ENCODE assay signal across 26 cellular contexts in the genomic region with DNA sequence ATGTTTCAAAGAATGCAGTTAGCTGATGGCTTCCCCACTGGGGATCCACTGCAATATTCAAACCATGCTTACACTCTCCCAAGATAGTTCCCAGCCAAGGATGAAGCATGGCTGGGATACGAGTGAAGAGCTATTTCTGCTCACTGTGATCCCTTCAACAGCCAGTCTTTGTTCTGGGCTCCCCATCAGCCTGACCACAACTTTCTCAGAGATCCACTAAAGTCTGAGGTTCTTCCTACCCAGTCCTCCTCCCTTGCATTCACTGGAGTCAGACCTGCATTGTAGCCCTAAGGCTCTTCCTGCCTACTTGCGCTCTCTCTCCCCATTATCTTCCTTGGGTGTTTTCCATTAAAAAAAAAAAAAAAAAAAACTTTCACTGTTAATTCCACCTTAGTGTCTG.
DNase-seq lines count a peak whose midpoint lies in the region; ATAC-seq, FAIRE-seq and TF ChIP-seq lines count a peak whose summit lies in the region.
"Had no signal": no experiment of that assay in that cellular context is flagged by ENCODE, and none has a peak within 500 bp of the region (broad histone marks: within the 10 kb centered on the region; RNA-seq: fewer than 3 reads in every experiment).

No MANE protein-coding gene starts in this region.

- no peak overlapping the region for H3K4ac ChIP-seq in mesendoderm (ENCODE audit: low read depth, low read length)

- H3K4me3 Mint-ChIP-seq in MCF 10A (ENCODE audit: unreplicated experiment) = no peak overlapping the region
- H3K4me3 Mint-ChIP-seq in astrocyte (ENCODE audit: unreplicated experiment) = no peak overlapping the region
- H3K4me3 Mint-ChIP-seq: CD14-positive monocyte; CD8-positive, alpha-beta memory T cell; H9; IgD-negative memory B cell had no signal

- H3K56ac ChIP-seq in mesendoderm (ENCODE audit: low read length) = no peak overlapping the region

- no peak overlapping the region for H3K18ac ChIP-seq in mesendoderm (ENCODE audit: low read length)

- no peak overlapping the region for H2AFZ ChIP-seq in mammary epithelial cell (ENCODE audit: low read depth, low read length)
- no peak overlapping the region for H2AFZ ChIP-seq in astrocyte (ENCODE audit: low read depth, low read length)

- H3K4me3 ChIP-seq in mammary epithelial cell (replicated peaks in 1 of 3; ENCODE audit: insufficient read depth in 1 of 3, low read depth in 2 of 3, low read length in 3 of 3) (no peak overlapping the region), astrocyte (ENCODE audit: insufficient read depth, low read depth, low read length) (no peak overlapping the region), mesendoderm (ENCODE audit: low read length) (no peak overlapping the region), WERI-Rb-1 (ENCODE audit: low read depth, low read length) (no peak overlapping the region)

- H3K4me1 Mint-ChIP-seq in MCF 10A (ENCODE audit: insufficient read depth, unreplicated experiment) (peaks cover 25% of the 10 kb centered on the region), astrocyte (ENCODE audit: low read depth, unreplicated experiment) (peaks cover 31% of the 10 kb centered on the region)
- H3K4me1 Mint-ChIP-seq: CD14-positive monocyte; CD8-positive, alpha-beta memory T cell; IgD-negative memory B cell had no signal

- H3K27me3 Mint-ChIP-seq in MCF 10A (ENCODE audit: insufficient read depth, unreplicated experiment) (no peaks in the 10 kb centered on the region), astrocyte (ENCODE audit: low read depth, unreplicated experiment) (no peaks in the 10 kb centered on the region)

- CTCF ChIA-PET in mammary epithelial cell (lab: Charles Lee; ENCODE audit: low non-redundant PET) = no interaction called here
- CTCF ChIA-PET in MCF 10A (lab: Yijun Ruan, JAX) = interaction anchor here (0.6 kb wide), 2 partner anchors 8 to 1821 kb away, joined by 4 read pairs; no protein-coding TSS in a partner anchor

- no peak for FAIRE-seq in astrocyte (lab: Jason Lieb, UNC)

- no peak overlapping the region for H3K9ac ChIP-seq in mammary epithelial cell (ENCODE audit: insufficient read depth, low read length)
- H3K9ac ChIP-seq in astrocyte (ENCODE audit: low read length) = no peak overlapping the region
- no peak overlapping the region for H3K9ac ChIP-seq in mesendoderm (ENCODE audit: low read length)
- H3K9ac ChIP-seq: KMS-11 had no signal

- BruUV-seq in mammary epithelial cell (replicated peaks; lab: Mats Ljungman, UMichigan) (no TSS peak), MCF 10A (replicated peaks; lab: Mats Ljungman, UMichigan) (no TSS peak)

- H2AK5ac ChIP-seq in mesendoderm (ENCODE audit: low read length) = no peak overlapping the region

- no peaks in the 10 kb centered on the region for H4K20me1 ChIP-seq in mammary epithelial cell (ENCODE audit: insufficient read depth, low read length)
- H4K20me1 ChIP-seq in astrocyte (ENCODE audit: insufficient read depth, low read length) = no peaks in the 10 kb centered on the region

- H3K27ac ChIP-seq in mammary epithelial cell (ENCODE audit: insufficient read depth, low read depth, low read length) = no peak overlapping the region
- no peak overlapping the region for H3K27ac ChIP-seq in astrocyte (ENCODE audit: low read depth, low read length)
- no peak overlapping the region for H3K27ac ChIP-seq in mesendoderm (ENCODE audit: low read depth, low read length)
- H3K27ac ChIP-seq in substantia nigra (ENCODE audit: low read depth, low read length, poor library complexity, severe bottlenecking) = no peak overlapping the region
- no peak overlapping the region for H3K27ac ChIP-seq in WERI-Rb-1
- H3K27ac ChIP-seq: 22Rv1, KMS-11, RWPE1 had no signal

- no peak overlapping the region for H2BK5ac ChIP-seq in mesendoderm (ENCODE audit: low read length)

- H2BK120ac ChIP-seq in mesendoderm (ENCODE audit: low read depth, low read length) = no peak overlapping the region

- H3K4me1 ChIP-seq in mammary epithelial cell (ENCODE audit: insufficient read depth, low read length) (peaks cover 33% of the 10 kb centered on the region), astrocyte (ENCODE audit: insufficient read depth, low read length) (peaks cover 14% of the 10 kb centered on the region), mesendoderm (ENCODE audit: control insufficient read depth, low read depth, low read length) (no peaks in the 10 kb centered on the region)
- H3K4me1 ChIP-seq: BE2C had no signal

- H3K9me3 ChIP-seq in mammary epithelial cell (replicated peaks; ENCODE audit: insufficient read depth, low read length) (no peaks in the 10 kb centered on the region), astrocyte (ENCODE audit: insufficient read depth, low read depth, low read length) (no peaks in the 10 kb centered on the region), WERI-Rb-1 (ENCODE audit: severe bottlenecking) (no peaks in the 10 kb centered on the region)
- H3K9me3 ChIP-seq: BE2C had no signal

- WGBS in mammary epithelial cell (ENCODE audit: low coverage, missing lambda C conversion rate) = 26% methylated on average over 2 of the region's 2 CpGs
- WGBS in mesendoderm (ENCODE audit: extremely low coverage, insufficient coverage, low lambda C conversion rate) = no CpG with 5 or more reads among the region's 2 CpGs

- no peaks in the 10 kb centered on the region for H3K36me3 ChIP-seq in mammary epithelial cell (ENCODE audit: insufficient read depth, low read length)
- H3K36me3 ChIP-seq in astrocyte (ENCODE audit: insufficient read depth, low read length) = no peaks in the 10 kb centered on the region
- no peaks in the 10 kb centered on the region for H3K36me3 ChIP-seq in mesendoderm (ENCODE audit: control insufficient read depth, insufficient read depth, low read length)
- peaks cover 26% of the 10 kb centered on the region for H3K36me3 ChIP-seq in WERI-Rb-1
- H3K36me3 ChIP-seq: BE2C had no signal

- no peaks in the 10 kb centered on the region for H3K79me1 ChIP-seq in mesendoderm (ENCODE audit: low read length)

- DNase-seq in mammary epithelial cell (peak; percentile 27), MCF 10A (ENCODE audit: unreplicated experiment) (no peak), astrocyte (ENCODE audit: low read depth) (no peak), mesendoderm (peak; percentile 30), substantia nigra (lab: John Stamatoyannopoulos, UW) (no peak), WERI-Rb-1 (no peak)
- DNase-seq: ACHN; BE2C; CD8-positive, alpha-beta memory T cell; DMS153; H9; NCI-H1092; NCI-H1417 treated with DMSO at 0.1 percent for 48 hours; NCI-H187; NCI-H2081 treated with DMSO at 0.1 percent for 48 hours; NCI-H2171 treated with DMSO at 0.1 percent for 48 hours; NCI-H524; NCI-H774; SHP77 had no signal

- in situ Hi-C loops in mammary epithelial cell (cut with MboI; ENCODE audit: low sequenced_read_pairs in 2 of 2) = no loop called here

- H2BK15ac ChIP-seq in mesendoderm (replicated peaks; ENCODE audit: low read depth) = no peak overlapping the region

- ATAC-seq in GM21529 (IDR thresholded peaks at IDR 0.05; ENCODE audit: unreplicated experiment) (no peak), HG02642 (IDR thresholded peaks at IDR 0.05; ENCODE audit: poor library complexity, unreplicated experiment) (no peak)

- H3K27me3 ChIP-seq in mammary epithelial cell (ENCODE audit: insufficient read depth, low read length) (no peaks in the 10 kb centered on the region), astrocyte (ENCODE audit: insufficient read depth, low read length) (no peaks in the 10 kb centered on the region), mesendoderm (ENCODE audit: insufficient read depth, low read length, poor library complexity) (no peaks in the 10 kb centered on the region), WERI-Rb-1 (ENCODE audit: insufficient read depth, low read depth, severe bottlenecking) (no peaks in the 10 kb centered on the region)
- H3K27me3 ChIP-seq: BE2C had no signal

- H3K36me3 Mint-ChIP-seq in MCF 10A (ENCODE audit: insufficient read depth, unreplicated experiment) = no peaks in the 10 kb centered on the region
- H3K36me3 Mint-ChIP-seq in astrocyte (ENCODE audit: low read depth, unreplicated experiment) = peaks cover 3% of the 10 kb centered on the region
- H3K36me3 Mint-ChIP-seq: CD14-positive monocyte; CD8-positive, alpha-beta memory T cell; IgD-negative memory B cell had no signal

- H3K27ac Mint-ChIP-seq in MCF 10A (ENCODE audit: low read depth, unreplicated experiment) (no peak overlapping the region), astrocyte (ENCODE audit: unreplicated experiment) (peak overlapping the region; percentile 72)
- H3K27ac Mint-ChIP-seq: CD14-positive monocyte; CD8-positive, alpha-beta memory T cell; H9; IgD-negative memory B cell had no signal

- H3K79me2 ChIP-seq in mammary epithelial cell (ENCODE audit: insufficient read depth, low read length) (no peaks in the 10 kb centered on the region), astrocyte (ENCODE audit: insufficient read depth, low read length) (no peaks in the 10 kb centered on the region), mesendoderm (ENCODE audit: control insufficient read depth, insufficient read depth, low read length) (no peaks in the 10 kb centered on the region)

- no peak overlapping the region for H3K23ac ChIP-seq in mesendoderm (ENCODE audit: low read length)

- intact Hi-C loops in mammary epithelial cell (cut with micrococcal nuclease) = no loop called here
- intact Hi-C loops in MCF 10A (cut with micrococcal nuclease) = no loop called here

- TF ChIP-seq CTCF in mammary epithelial cell (conservative IDR thresholded peaks at IDR 0.05 in 1 of 2, IDR thresholded peaks at IDR 0.05 in 1 of 2; ENCODE audit: extremely low read depth in 1 of 2, insufficient read depth in 1 of 2, low read depth in 1 of 2, low read length in 2 of 2) (no peak), MCF 10A (IDR thresholded peaks at IDR 0.05; ENCODE audit: unreplicated experiment) (no peak), astrocyte (IDR thresholded peaks at IDR 0.05; ENCODE audit: insufficient read depth, low read depth, low read length) (no peak), WERI-Rb-1 (IDR thresholded peaks at IDR 0.05; ENCODE audit: low read depth, low read length) (no peak)

- dilution Hi-C loops in mammary epithelial cell (cut with HindIII; ENCODE audit: low sequenced_read_pairs) = no loop called here

- no peak overlapping the region for H4K5ac ChIP-seq in mesendoderm (ENCODE audit: low read length)

- H3K9me3 Mint-ChIP-seq in MCF 10A (ENCODE audit: unreplicated experiment) (no peaks in the 10 kb centered on the region), astrocyte (ENCODE audit: unreplicated experiment) (no peaks in the 10 kb centered on the region)
- H3K9me3 Mint-ChIP-seq: CD14-positive monocyte; CD8-positive, alpha-beta memory T cell; H9; IgD-negative memory B cell had no signal

- POLR2A ChIA-PET in MCF 10A (lab: Yijun Ruan, JAX) = interaction anchor here (0.6 kb wide), 1 partner anchor 118 kb away, joined by 3 read pairs; no protein-coding TSS in a partner anchor

- H4K8ac ChIP-seq in mesendoderm (ENCODE audit: low read depth, low read length) = no peak overlapping the region

- no peak overlapping the region for H3K4me2 ChIP-seq in mammary epithelial cell (ENCODE audit: insufficient read depth, low read depth, low read length)
- H3K4me2 ChIP-seq in astrocyte (ENCODE audit: low read length) = no peak overlapping the region
- no peak overlapping the region for H3K4me2 ChIP-seq in mesendoderm (ENCODE audit: low read length)
- H3K4me2 ChIP-seq: KMS-11 had no signal

Comparison
In these comparisons a context has a peak if more than half of its experiments do, and no peak if none do; other contexts are left out.
1. DNase-seq: peak in mammary epithelial cell (single experiment) and mesendoderm (single experiment); none in MCF 10A (single experiment), astrocyte (single experiment), substantia nigra (0 of 49) and WERI-Rb-1 (single experiment).